In genomic region chr17:30600062-30600829, GRCh38 we compare ENCODE assay signal across 1 cellular context.
A peak's percentile ranks its signal among the peaks of the same experiment; 100 is the strongest.
TF ChIP-seq lines count a peak whose summit lies in the region.

No MANE protein-coding gene starts in this region.

TF ChIP-seq in H1, 55 proteins besides CTCF, POLR2A, EP300 and RAD21:
- TF ChIP-seq TAF7 (optimal IDR thresholded peaks at IDR 0.05; ENCODE audit: borderline replicate concordance, low read depth, low read length) (peak; percentile 79), KDM4A (IDR thresholded peaks at IDR 0.05; ENCODE audit: low read depth, low read length, severe bottlenecking) (peak; percentile 87), GTF2F1 (IDR thresholded peaks at IDR 0.05; ENCODE audit: borderline replicate concordance, low read depth, low read length) (no peak), NRF1 (IDR thresholded peaks at IDR 0.05; ENCODE audit: low read depth, low read length) (0 out of 2 replicates have a peak, but pooled peaks have one; percentile 2), E2F6 (IDR thresholded peaks at IDR 0.05) (0 out of 2 replicates have a peak, but pooled peaks have one; percentile 22), BACH1 (IDR thresholded peaks at IDR 0.05; ENCODE audit: low read length) (peak; percentile 42; the same call in 1 of the 2 replicates), RBBP5 (IDR thresholded peaks at IDR 0.05; ENCODE audit: borderline replicate concordance, low read depth, low read length) (peak; percentile 61; the same call in 1 of the 2 replicates), TBP (IDR thresholded peaks at IDR 0.05; ENCODE audit: low read depth, low read length) (peak; percentile 73), ZNF274 (IDR thresholded peaks at IDR 0.05; ENCODE audit: borderline replicate concordance, extremely low read depth, low read length) (no peak), FOSL1 (IDR thresholded peaks at IDR 0.05; ENCODE audit: insufficient read depth, low read depth, low read length) (no peak), PHF8 (conservative IDR thresholded peaks at IDR 0.05; ENCODE audit: low read depth, low read length) (peak; percentile 98), CEBPB (IDR thresholded peaks at IDR 0.05; ENCODE audit: low read depth, low read length) (no peak), SRF (IDR thresholded peaks at IDR 0.05; ENCODE audit: low read depth, low read length) (no peak), KDM1A (IDR thresholded peaks at IDR 0.05; ENCODE audit: borderline replicate concordance, low read length) (peak; percentile 93), HDAC2 (IDR thresholded peaks at IDR 0.05; ENCODE audit: borderline replicate concordance in 1 of 2, low read depth in 2 of 2, low read length in 2 of 2) (peak; percentile 65 to 74; a peak in 2 of 4 replicates), ASH2L (IDR thresholded peaks at IDR 0.05; ENCODE audit: low read length) (peak; percentile 61), POLR2AphosphoS5 (IDR thresholded peaks at IDR 0.05; ENCODE audit: low read depth, low read length) (peak; percentile 57; the same call in 1 of the 2 replicates)
